Comparison of ENCODE assay signal across 21 cellular contexts in genomic region chr9:137438591-137439157, GRCh38. TPM values are rescaled to one million over a fixed set of nuclear protein-coding genes. Genes with fewer than 3 reads are reported as not detected.
"Had no signal": no experiment of that assay in that cellular context is flagged by ENCODE, and none has a peak within 500 bp of the region (broad histone marks: within the 10 kb centered on the region; RNA-seq: fewer than 3 reads in every experiment).

No MANE protein-coding gene starts in this region.

- H3K36me3 ChIP-seq: neural progenitor cell, ovary, tibial artery, vagina had no signal

- H3K9me3 ChIP-seq: ovary, tibial artery, vagina had no signal

- H3K36me3 Mint-ChIP-seq: activated naive CD4-positive, alpha-beta T cell treated with anti-CD3 and anti-CD28 coated beads, Interleukin-2, amount 10 ng/mL, durations not matched to agents 7 days and 5 days; neural progenitor cell had no signal

- ATAC-seq: activated CD4-positive, CD25-positive, alpha-beta regulatory T cell treated with anti-CD3 and anti-CD28 coated beads, Interleukin-2, amount 50 U/mL, for 24 hours had no signal

- H3K4me3 Mint-ChIP-seq: activated naive CD4-positive, alpha-beta T cell treated with anti-CD3 and anti-CD28 coated beads, Interleukin-2, amount 10 ng/mL, durations not matched to agents 7 days and 5 days; endodermal cell had no signal

- H3K9me3 Mint-ChIP-seq: activated naive CD4-positive, alpha-beta T cell treated with anti-CD3 and anti-CD28 coated beads, Interleukin-2, amount 10 ng/mL, durations not matched to agents 7 days and 5 days; activated T-helper 2 cell treated with anti-CD3 and anti-CD28 coated beads, Interferon-gamma antibody, Interleukin-2, Interleukin-4, amounts not matched to agents 10 μg/mL and 5 μg/mL and 100 μg/mL, durations not matched to agents 14 hours and 24 hours and 36 hours; endodermal cell; neural progenitor cell had no signal

- H3K27me3 ChIP-seq: hepatocyte, ovary, vagina had no signal

- H3K4me1 ChIP-seq: neural progenitor cell had no signal

- H3K27ac Mint-ChIP-seq: activated T-helper 2 cell treated with anti-CD3 and anti-CD28 coated beads, Interferon-gamma antibody, Interleukin-2, Interleukin-4, amounts not matched to agents 10 μg/mL and 5 μg/mL and 100 μg/mL, durations not matched to agents 14 hours and 24 hours and 36 hours; endodermal cell; neural progenitor cell had no signal

- H3K4me3 ChIP-seq: dorsolateral prefrontal cortex, hepatocyte, neural progenitor cell, ovary, tibial artery, vagina had no signal

- DNase-seq: activated CD4-positive, alpha-beta T cell treated with anti-CD3 and anti-CD28 coated beads, Interleukin-2, amount 50 U/mL, for 1 hour; activated naive CD4-positive, alpha-beta T cell treated with anti-CD3 and anti-CD28 coated beads, Interleukin-2, amount 10 ng/mL, durations not matched to agents 7 days and 5 days; dorsolateral prefrontal cortex; endodermal cell; stimulated activated CD4-positive, alpha-beta T cell treated with anti-CD3 and anti-CD28 coated beads, Interleukin-4, amount 100 ng/mL, for 24 hours; stimulated activated naive CD4-positive, alpha-beta T cell; tibial artery had no signal

- H3K27ac ChIP-seq: dorsolateral prefrontal cortex, hepatocyte, neural progenitor cell, ovary, tibial artery, vagina had no signal

RNA-seq across cellular contexts. Expression of gene ENTPD8, which starts 2.5 kb away (rescaled TPM):
- total RNA-seq: activated CD8-positive, alpha-beta memory T cell treated with anti-CD3 and anti-CD28 coated beads for 36 hours; activated T-helper 2 cell treated with anti-CD3 and anti-CD28 coated beads, Interferon-gamma antibody, Interleukin-2, Interleukin-4, amounts not matched to agents 10 μg/mL and 5 μg/mL and 100 μg/mL, durations not matched to agents 14 hours and 24 hours and 36 hours; bronchial epithelial cell; epithelial cell of proximal tubule; frontal cortex; kidney epithelial cell; lower leg skin; skeletal muscle tissue; subcutaneous adipose tissue; vagina had no signal
